1 cellular context compared by ENCODE assay signal in genomic region chr14:64060648-64061096, GRCh38.
TF ChIP-seq lines count a peak whose summit lies in the region.

No MANE protein-coding gene starts in this region.

TF ChIP-seq in WTC11, 78 proteins besides CTCF, POLR2A, EP300 and RAD21 (continued from another document and continues in another):
- TF ChIP-seq ATF2 (CRISPR knock-in tag; IDR thresholded peaks at IDR 0.05; ENCODE audit: borderline replicate concordance, low read depth) (no peak), ATF6 (CRISPR knock-in tag; IDR thresholded peaks at IDR 0.05) (no peak), CREM (CRISPR knock-in tag; IDR thresholded peaks at IDR 0.05) (no peak), NFE2L1 (CRISPR knock-in tag; IDR thresholded peaks at IDR 0.05) (no peak), EMX1 (CRISPR knock-in tag; IDR thresholded peaks at IDR 0.05) (0 out of 2 replicates have a peak, but pooled peaks have one; percentile 23), ZNF281 (CRISPR knock-in tag; IDR thresholded peaks at IDR 0.05) (peak; percentile 93), ZNF425 (CRISPR knock-in tag; conservative IDR thresholded peaks at IDR 0.05) (no peak), ELF4 (CRISPR knock-in tag; IDR thresholded peaks at IDR 0.05; ENCODE audit: low read depth) (no peak), ZNF232 (CRISPR knock-in tag; IDR thresholded peaks at IDR 0.05) (peak; percentile 79; the same call in 1 of the 2 replicates), USF2 (CRISPR knock-in tag; IDR thresholded peaks at IDR 0.05) (peak; percentile 55; the same call in 1 of the 2 replicates), ZNF512 (CRISPR knock-in tag; IDR thresholded peaks at IDR 0.05; ENCODE audit: borderline replicate concordance) (no peak), CBFB (CRISPR knock-in tag; IDR thresholded peaks at IDR 0.05; ENCODE audit: low read depth) (no peak), SMAD4 (CRISPR knock-in tag; IDR thresholded peaks at IDR 0.05) (no peak), ZNF263 (CRISPR knock-in tag; IDR thresholded peaks at IDR 0.05; ENCODE audit: low read depth) (no peak), ZNF532 (CRISPR knock-in tag; IDR thresholded peaks at IDR 0.05; ENCODE audit: borderline replicate concordance) (peak; percentile 60; the same call in 1 of the 2 replicates), FOXP1 (CRISPR knock-in tag; IDR thresholded peaks at IDR 0.05; ENCODE audit: borderline replicate concordance) (no peak), ARID4B (CRISPR knock-in tag; IDR thresholded peaks at IDR 0.05; ENCODE audit: borderline replicate concordance) (no peak), AR (CRISPR knock-in tag; IDR thresholded peaks at IDR 0.05) (no peak), JAZF1 (CRISPR knock-in tag; IDR thresholded peaks at IDR 0.05) (no peak), GTF2I (CRISPR knock-in tag; conservative IDR thresholded peaks at IDR 0.05) (no peak), GRHL2 (CRISPR knock-in tag; IDR thresholded peaks at IDR 0.05; ENCODE audit: insufficient replicate concordance, severe bottlenecking) (no peak)
